ENCODE assay signal across 8 cellular contexts in the genomic region with DNA sequence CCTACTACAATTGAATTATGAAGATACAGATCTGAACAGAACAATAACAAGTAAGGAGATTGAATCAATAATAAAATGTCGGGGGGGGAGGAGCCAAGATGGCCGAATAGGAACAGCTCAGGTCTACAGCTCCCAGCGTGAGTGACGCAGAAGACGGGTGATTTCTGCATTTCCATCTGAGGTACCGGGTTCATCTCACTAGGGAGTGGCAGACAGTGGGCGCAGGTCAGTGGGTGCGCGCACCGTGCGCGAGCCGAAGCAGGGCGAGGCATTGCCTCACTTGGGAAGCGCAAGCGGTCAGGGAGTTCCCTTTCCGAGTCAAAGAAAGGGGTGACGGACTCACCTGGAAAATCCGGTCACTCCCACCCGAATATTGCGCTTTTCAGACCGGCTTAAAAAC. TPM values are rescaled to one million over a fixed set of nuclear protein-coding genes. Genes with fewer than 3 reads are reported as not detected.
A peak's percentile ranks its signal among the peaks of the same experiment; 100 is the strongest.
DNase-seq lines count a peak whose midpoint lies in the region; ATAC-seq and TF ChIP-seq lines count a peak whose summit lies in the region.
"Not testable (repeated sequence)": the region's sequence is repeated elsewhere in the genome, so short reads cannot be mapped to it uniquely, and the experiment has no call there.

No MANE protein-coding gene starts in this region.

- not testable (repeated sequence) for H3K4me1 Mint-ChIP-seq in CD8-positive, alpha-beta T cell (ENCODE audit: low read depth); activated naive CD4-positive, alpha-beta T cell treated with anti-CD3 and anti-CD28 coated beads, Interleukin-2, amount 50 U/mL, for 24 hours; natural killer cell; type B pancreatic cell (ENCODE audit: unreplicated experiment)

- H3K9me3 ChIP-seq in CD8-positive, alpha-beta T cell (ENCODE audit: low read length); RWPE2 (ENCODE audit: severe bottlenecking); endocrine pancreas (ENCODE audit: control insufficient read depth, low read length); iPS-15b (ENCODE audit: control insufficient read depth, insufficient read depth, low read length): not testable (repeated sequence)

- H3K4me3 Mint-ChIP-seq in CD8-positive, alpha-beta T cell: peak overlapping the region; percentile 67
- H3K4me3 Mint-ChIP-seq in activated naive CD4-positive, alpha-beta T cell treated with anti-CD3 and anti-CD28 coated beads, Interleukin-2, amount 50 U/mL, for 24 hours: peak overlapping the region; percentile 30
- H3K4me3 Mint-ChIP-seq in natural killer cell: peak overlapping the region; percentile 14
- peak overlapping the region; percentile 85 for H3K4me3 Mint-ChIP-seq in type B pancreatic cell

- H3K36me3 Mint-ChIP-seq in CD8-positive, alpha-beta T cell; activated naive CD4-positive, alpha-beta T cell treated with anti-CD3 and anti-CD28 coated beads, Interleukin-2, amount 50 U/mL, for 24 hours; type B pancreatic cell: not testable (repeated sequence)
- peaks cover 18% of the 10 kb centered on the region for H3K36me3 Mint-ChIP-seq in natural killer cell

- H3K27ac ChIP-seq in CD8-positive, alpha-beta T cell (ENCODE audit: low read depth, low read length): not testable (repeated sequence)
- peak overlapping the region; percentile 58 for H3K27ac ChIP-seq in RWPE2 (ENCODE audit: poor library complexity, severe bottlenecking)

- CTCF ChIA-PET in CD8-positive, alpha-beta T cell (lab: Charles Lee): not testable (repeated sequence)

- H3K36me3 ChIP-seq in CD8-positive, alpha-beta T cell (ENCODE audit: insufficient read depth, low read length); RWPE2 (ENCODE audit: low read depth); endocrine pancreas (ENCODE audit: control insufficient read depth, insufficient read depth, low read length); iPS-15b (ENCODE audit: control insufficient read depth, insufficient read depth, low read length): not testable (repeated sequence)

- not testable (repeated sequence) for H3K27me3 ChIP-seq in CD8-positive, alpha-beta T cell (ENCODE audit: insufficient read depth, low read length); RWPE2 (ENCODE audit: insufficient read depth, poor library complexity, severe bottlenecking); endocrine pancreas (ENCODE audit: control insufficient read depth, insufficient read depth, low read length); iPS-15b (ENCODE audit: control insufficient read depth, insufficient read depth, low read length)

- POLR2A ChIA-PET in CD8-positive, alpha-beta T cell (lab: Charles Lee): not testable (repeated sequence)

- intact Hi-C loops in CD8-positive, alpha-beta T cell (cut with DNase I, micrococcal nuclease): loop anchor here in 1 of 2 experiments (2.0 kb wide), 1 partner anchor 52 kb away; the partner anchor contains the start of gene MEX3B
- intact Hi-C loops in natural killer cell (cut with micrococcal nuclease): not testable (repeated sequence)

- peaks cover 10% of the 10 kb centered on the region for H3K27me3 Mint-ChIP-seq in CD8-positive, alpha-beta T cell (ENCODE audit: low read depth)
- H3K27me3 Mint-ChIP-seq in activated naive CD4-positive, alpha-beta T cell treated with anti-CD3 and anti-CD28 coated beads, Interleukin-2, amount 50 U/mL, for 24 hours; natural killer cell (ENCODE audit: low read depth in 2 of 2); type B pancreatic cell: not testable (repeated sequence)

- H3K4me3 ChIP-seq in CD8-positive, alpha-beta T cell (ENCODE audit: low read depth, low read length): not testable (repeated sequence)
- H3K4me3 ChIP-seq in RWPE2 (ENCODE audit: severe bottlenecking) (peak overlapping the region; percentile 31), endocrine pancreas (ENCODE audit: control insufficient read depth, insufficient read depth, low read length) (peak overlapping the region; percentile 52), iPS-15b (ENCODE audit: low read depth, low read length) (peak overlapping the region; percentile 53)

- peaks cover 19% of the 10 kb centered on the region for H3K9me3 Mint-ChIP-seq in CD8-positive, alpha-beta T cell
- peaks cover 21% of the 10 kb centered on the region for H3K9me3 Mint-ChIP-seq in activated naive CD4-positive, alpha-beta T cell treated with anti-CD3 and anti-CD28 coated beads, Interleukin-2, amount 50 U/mL, for 24 hours
- H3K9me3 Mint-ChIP-seq in natural killer cell, type B pancreatic cell: not testable (repeated sequence)

- H3K4me1 ChIP-seq in CD8-positive, alpha-beta T cell (ENCODE audit: insufficient read depth, low read length); RWPE2 (ENCODE audit: insufficient read depth, poor library complexity, severe bottlenecking); endocrine pancreas (ENCODE audit: control insufficient read depth, insufficient read depth, low read length); iPS-15b (ENCODE audit: control insufficient read depth, insufficient read depth, low read length): not testable (repeated sequence)

- not testable (repeated sequence) for DNase-seq in CD8-positive, alpha-beta T cell; RWPE2 (ENCODE audit: low spot score); natural killer cell; type B pancreatic cell (ENCODE audit: extremely low spot score, unreplicated experiment)
- peak in 2 of 3 experiments; percentile 50 to 74 for DNase-seq in NCI-H1417 (lab: John Stamatoyannopoulos, UW)

- H3K27ac Mint-ChIP-seq in CD8-positive, alpha-beta T cell: peak overlapping the region; percentile 23
- H3K27ac Mint-ChIP-seq in activated naive CD4-positive, alpha-beta T cell treated with anti-CD3 and anti-CD28 coated beads, Interleukin-2, amount 50 U/mL, for 24 hours; natural killer cell: not testable (repeated sequence)
- peak overlapping the region; percentile 89 for H3K27ac Mint-ChIP-seq in type B pancreatic cell

- TF ChIP-seq CTCF in CD8-positive, alpha-beta T cell (IDR thresholded peaks at IDR 0.05); RWPE2 (IDR thresholded peaks at IDR 0.05; ENCODE audit: poor library complexity, severe bottlenecking); natural killer cell (IDR thresholded peaks at IDR 0.05); type B pancreatic cell (conservative IDR thresholded peaks at IDR 0.05): not testable (repeated sequence)

- ATAC-seq in CD8-positive, alpha-beta T cell; natural killer cell: not testable (repeated sequence)
- ATAC-seq in RWPE2 (ENCODE audit: low read depth): peak; percentile 76

- H3K9ac ChIP-seq in endocrine pancreas (ENCODE audit: control insufficient read depth, insufficient read depth, low read length); iPS-15b (ENCODE audit: low read depth, low read length): not testable (repeated sequence)

RNA-seq across cellular contexts. Expression of gene MEX3B, which starts 50.7 kb away (rescaled TPM):
- 1 to 10 TPM; 3.3 to 3.7 TPM for total RNA-seq in CD8-positive, alpha-beta T cell
- total RNA-seq in natural killer cell (1 to 10 TPM; 1.4 to 2.4 (median 1.7) TPM), type B pancreatic cell (ENCODE audit: low replicate concordance) (14.2 and 46.1 TPM in 2 replicates)

Comparison
In these comparisons a context has a peak if more than half of its experiments do, and no peak if none do; other contexts are left out.
1. H3K4me3 Mint-ChIP-seq: peak in every context shown above with its lines; median percentile 85 in type B pancreatic cell; 67 in CD8-positive, alpha-beta T cell; 30 in activated naive CD4-positive, alpha-beta T cell treated with anti-CD3 and anti-CD28 coated beads, Interleukin-2, amount 50 U/mL, for 24 hours; 14 in natural killer cell.